In genomic region chr10:71974489-71975011, GRCh38 we compare ENCODE assay signal across 8 cellular contexts. TPM values are rescaled to one million over a fixed set of nuclear protein-coding genes. Genes with fewer than 3 reads are reported as not detected.
DNase-seq lines count a peak whose midpoint lies in the region; ATAC-seq and TF ChIP-seq lines count a peak whose summit lies in the region.

No MANE protein-coding gene starts in this region.

- H3K36me3 ChIP-seq in heart left ventricle: peaks cover 0 to 4% (median 0%) of the 10 kb centered on the region in 9 donors

- H3K4me1 ChIP-seq in heart left ventricle: peaks cover 7 to 99% (median 88%) of the 10 kb centered on the region in 12 donors

- ATAC-seq in heart left ventricle (peak in 3 of 4 donors; percentile 14 to 54 (median 16)), Right ventricle myocardium superior (ENCODE audit: poor library complexity) (no peak), left cardiac atrium (peak; percentile 72 to 75)

- intact Hi-C loops in heart left ventricle (cut with DNase I): loop anchor here in 2 of 10 donors (5.0 kb wide), 2 partner anchors 38 to 58 kb away; no protein-coding TSS in a partner anchor
- intact Hi-C loops in Right ventricle myocardium superior (cut with DNase I): no loop called here
- intact Hi-C loops in left cardiac atrium (cut with DNase I): no loop called here

- 57 to 75% (median 68%) methylated on average over 5 of the region's 5 CpGs for WGBS in heart left ventricle, 4 donors

- TF ChIP-seq CTCF in heart left ventricle (IDR thresholded peaks at IDR 0.05): no peak

- no peak overlapping the region for H3K4me3 ChIP-seq in heart left ventricle

- DNase-seq in heart left ventricle: peak in 1 of 5 donors; percentile 70
- DNase-seq in Right ventricle myocardium superior: no peak
- DNase-seq in activated CD4-positive, alpha-beta T cell treated with anti-CD3 and anti-CD28 coated beads for 48 hours: peak; percentile 77
- peak; percentile 63 for DNase-seq in left cardiac atrium
- peak; percentile 6 to 23 for DNase-seq in stimulated activated CD8-positive, alpha-beta memory T cell treated with anti-CD3 and anti-CD28 coated beads, Interleukin-7, amount 100 ng/mL, for 4 hours (ENCODE audit: low read depth in 2 of 2)
- DNase-seq in NCI-H1105 (lab: John Stamatoyannopoulos, UW): no peak
- no peak for DNase-seq in NCI-H2107 treated with DMSO at 0.1 percent for 48 hours (lab: John Stamatoyannopoulos, UW; ENCODE audit: unreplicated experiment)
- DNase-seq in iPS-NIHi11 (ENCODE audit: low spot score): no peak

- H3K27ac ChIP-seq in heart left ventricle: peak overlapping the region in 11 of 12 donors; percentile 71 to 91 (median 81)

- no peaks in the 10 kb centered on the region for H3K27me3 ChIP-seq in heart left ventricle

- no peaks in the 10 kb centered on the region for H3K9me3 ChIP-seq in heart left ventricle

- no peak for TF ChIP-seq POLR2A in heart left ventricle (IDR thresholded peaks at IDR 0.05)

RNA-seq across cellular contexts. Expression of gene CHST3, which starts 10.4 kb away (rescaled TPM):
- total RNA-seq in heart left ventricle (10 to 100 TPM; 12.0 to 51.3 (median 25.0) TPM), Right ventricle myocardium superior (15.4 TPM), left cardiac atrium (10 to 100 TPM; 17.7 to 40.0 TPM)
- polyA plus RNA-seq in heart left ventricle: 10 to 100 TPM in 1 of 2 donors, 1 to 10 TPM in 1; 8.1 to 30.4 TPM

Comparison
In these comparisons a context has a peak if more than half of its experiments do, and no peak if none do; other contexts are left out.
1. DNase-seq: peak in activated CD4-positive, alpha-beta T cell treated with anti-CD3 and anti-CD28 coated beads for 48 hours (single experiment), left cardiac atrium (single experiment) and stimulated activated CD8-positive, alpha-beta memory T cell treated with anti-CD3 and anti-CD28 coated beads, Interleukin-7, amount 100 ng/mL, for 4 hours (2 of 2); none in Right ventricle myocardium superior (single experiment), NCI-H1105 (single experiment), NCI-H2107 treated with DMSO at 0.1 percent for 48 hours (single experiment) and iPS-NIHi11 (single experiment).